ENCODE assay signal across 1 cellular context in genomic region chr2:6080837-6081541, GRCh38.
TF ChIP-seq lines count a peak whose summit lies in the region.

No MANE protein-coding gene starts in this region.

TF ChIP-seq in liver, 16 proteins besides CTCF, POLR2A, EP300 and RAD21 (continued from another document):
- TF ChIP-seq, protein P1, sequence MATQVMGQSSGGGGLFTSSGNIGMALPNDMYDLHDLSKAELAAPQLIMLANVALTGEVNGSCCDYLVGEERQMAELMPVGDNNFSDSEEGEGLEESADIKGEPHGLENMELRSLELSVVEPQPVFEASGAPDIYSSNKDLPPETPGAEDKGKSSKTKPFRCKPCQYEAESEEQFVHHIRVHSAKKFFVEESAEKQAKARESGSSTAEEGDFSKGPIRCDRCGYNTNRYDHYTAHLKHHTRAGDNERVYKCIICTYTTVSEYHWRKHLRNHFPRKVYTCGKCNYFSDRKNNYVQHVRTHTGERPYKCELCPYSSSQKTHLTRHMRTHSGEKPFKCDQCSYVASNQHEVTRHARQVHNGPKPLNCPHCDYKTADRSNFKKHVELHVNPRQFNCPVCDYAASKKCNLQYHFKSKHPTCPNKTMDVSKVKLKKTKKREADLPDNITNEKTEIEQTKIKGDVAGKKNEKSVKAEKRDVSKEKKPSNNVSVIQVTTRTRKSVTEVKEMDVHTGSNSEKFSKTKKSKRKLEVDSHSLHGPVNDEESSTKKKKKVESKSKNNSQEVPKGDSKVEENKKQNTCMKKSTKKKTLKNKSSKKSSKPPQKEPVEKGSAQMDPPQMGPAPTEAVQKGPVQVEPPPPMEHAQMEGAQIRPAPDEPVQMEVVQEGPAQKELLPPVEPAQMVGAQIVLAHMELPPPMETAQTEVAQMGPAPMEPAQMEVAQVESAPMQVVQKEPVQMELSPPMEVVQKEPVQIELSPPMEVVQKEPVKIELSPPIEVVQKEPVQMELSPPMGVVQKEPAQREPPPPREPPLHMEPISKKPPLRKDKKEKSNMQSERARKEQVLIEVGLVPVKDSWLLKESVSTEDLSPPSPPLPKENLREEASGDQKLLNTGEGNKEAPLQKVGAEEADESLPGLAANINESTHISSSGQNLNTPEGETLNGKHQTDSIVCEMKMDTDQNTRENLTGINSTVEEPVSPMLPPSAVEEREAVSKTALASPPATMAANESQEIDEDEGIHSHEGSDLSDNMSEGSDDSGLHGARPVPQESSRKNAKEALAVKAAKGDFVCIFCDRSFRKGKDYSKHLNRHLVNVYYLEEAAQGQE (IDR thresholded peaks at IDR 0.05), result no peak
- TF ChIP-seq ZBTB33 (IDR thresholded peaks at IDR 0.05), result no peak
- no peak for TF ChIP-seq HNF4A (conservative IDR thresholded peaks at IDR 0.05)
- no peak for TF ChIP-seq MAX (IDR thresholded peaks at IDR 0.05)
- TF ChIP-seq YY1 (IDR thresholded peaks at IDR 0.05), result no peak
- TF ChIP-seq NR2F2 (IDR thresholded peaks at IDR 0.05), result no peak
- TF ChIP-seq FOXA2 (IDR thresholded peaks at IDR 0.05), result no peak
- no peak for TF ChIP-seq TAF1 (conservative IDR thresholded peaks at IDR 0.05)
